ENCODE assay signal across 1 cellular context in genomic region chr7:159062596-159062995, GRCh38.
A peak's percentile ranks its signal among the peaks of the same experiment; 100 is the strongest.
TF ChIP-seq lines count a peak whose summit lies in the region.

No MANE protein-coding gene starts in this region.

TF ChIP-seq in K562, 482 proteins besides CTCF, POLR2A, EP300 and RAD21 (continued from another document):
- TF ChIP-seq, protein P1, sequence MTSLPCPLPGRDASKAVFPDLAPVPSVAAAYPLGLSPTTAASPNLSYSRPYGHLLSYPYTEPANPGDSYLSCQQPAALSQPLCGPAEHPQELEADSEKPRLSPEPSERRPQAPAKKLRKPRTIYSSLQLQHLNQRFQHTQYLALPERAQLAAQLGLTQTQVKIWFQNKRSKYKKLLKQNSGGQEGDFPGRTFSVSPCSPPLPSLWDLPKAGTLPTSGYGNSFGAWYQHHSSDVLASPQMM (CRISPR knock-in tag; IDR thresholded peaks at IDR 0.05), result no peak
- TF ChIP-seq NFYB (IDR thresholded peaks at IDR 0.05; ENCODE audit: extremely low read depth, insufficient read length) (peak; percentile 85), TEAD2 (tag; IDR thresholded peaks at IDR 0.05) (no peak), FOS (IDR thresholded peaks at IDR 0.05; ENCODE audit: extremely low read depth, insufficient read length) (peak; percentile 21), E2F1 (CRISPR knock-in tag; IDR thresholded peaks at IDR 0.05) (no peak), CTBP1 (IDR thresholded peaks at IDR 0.05; ENCODE audit: borderline replicate concordance) (no peak), HCFC1 (IDR thresholded peaks at IDR 0.05; ENCODE audit: low read depth, low read length) (no peak)
- TF ChIP-seq, protein P2, sequence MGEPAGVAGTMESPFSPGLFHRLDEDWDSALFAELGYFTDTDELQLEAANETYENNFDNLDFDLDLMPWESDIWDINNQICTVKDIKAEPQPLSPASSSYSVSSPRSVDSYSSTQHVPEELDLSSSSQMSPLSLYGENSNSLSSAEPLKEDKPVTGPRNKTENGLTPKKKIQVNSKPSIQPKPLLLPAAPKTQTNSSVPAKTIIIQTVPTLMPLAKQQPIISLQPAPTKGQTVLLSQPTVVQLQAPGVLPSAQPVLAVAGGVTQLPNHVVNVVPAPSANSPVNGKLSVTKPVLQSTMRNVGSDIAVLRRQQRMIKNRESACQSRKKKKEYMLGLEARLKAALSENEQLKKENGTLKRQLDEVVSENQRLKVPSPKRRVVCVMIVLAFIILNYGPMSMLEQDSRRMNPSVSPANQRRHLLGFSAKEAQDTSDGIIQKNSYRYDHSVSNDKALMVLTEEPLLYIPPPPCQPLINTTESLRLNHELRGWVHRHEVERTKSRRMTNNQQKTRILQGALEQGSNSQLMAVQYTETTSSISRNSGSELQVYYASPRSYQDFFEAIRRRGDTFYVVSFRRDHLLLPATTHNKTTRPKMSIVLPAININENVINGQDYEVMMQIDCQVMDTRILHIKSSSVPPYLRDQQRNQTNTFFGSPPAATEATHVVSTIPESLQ (CRISPR knock-in tag; IDR thresholded peaks at IDR 0.05), result no peak
- TF ChIP-seq, protein P3, sequence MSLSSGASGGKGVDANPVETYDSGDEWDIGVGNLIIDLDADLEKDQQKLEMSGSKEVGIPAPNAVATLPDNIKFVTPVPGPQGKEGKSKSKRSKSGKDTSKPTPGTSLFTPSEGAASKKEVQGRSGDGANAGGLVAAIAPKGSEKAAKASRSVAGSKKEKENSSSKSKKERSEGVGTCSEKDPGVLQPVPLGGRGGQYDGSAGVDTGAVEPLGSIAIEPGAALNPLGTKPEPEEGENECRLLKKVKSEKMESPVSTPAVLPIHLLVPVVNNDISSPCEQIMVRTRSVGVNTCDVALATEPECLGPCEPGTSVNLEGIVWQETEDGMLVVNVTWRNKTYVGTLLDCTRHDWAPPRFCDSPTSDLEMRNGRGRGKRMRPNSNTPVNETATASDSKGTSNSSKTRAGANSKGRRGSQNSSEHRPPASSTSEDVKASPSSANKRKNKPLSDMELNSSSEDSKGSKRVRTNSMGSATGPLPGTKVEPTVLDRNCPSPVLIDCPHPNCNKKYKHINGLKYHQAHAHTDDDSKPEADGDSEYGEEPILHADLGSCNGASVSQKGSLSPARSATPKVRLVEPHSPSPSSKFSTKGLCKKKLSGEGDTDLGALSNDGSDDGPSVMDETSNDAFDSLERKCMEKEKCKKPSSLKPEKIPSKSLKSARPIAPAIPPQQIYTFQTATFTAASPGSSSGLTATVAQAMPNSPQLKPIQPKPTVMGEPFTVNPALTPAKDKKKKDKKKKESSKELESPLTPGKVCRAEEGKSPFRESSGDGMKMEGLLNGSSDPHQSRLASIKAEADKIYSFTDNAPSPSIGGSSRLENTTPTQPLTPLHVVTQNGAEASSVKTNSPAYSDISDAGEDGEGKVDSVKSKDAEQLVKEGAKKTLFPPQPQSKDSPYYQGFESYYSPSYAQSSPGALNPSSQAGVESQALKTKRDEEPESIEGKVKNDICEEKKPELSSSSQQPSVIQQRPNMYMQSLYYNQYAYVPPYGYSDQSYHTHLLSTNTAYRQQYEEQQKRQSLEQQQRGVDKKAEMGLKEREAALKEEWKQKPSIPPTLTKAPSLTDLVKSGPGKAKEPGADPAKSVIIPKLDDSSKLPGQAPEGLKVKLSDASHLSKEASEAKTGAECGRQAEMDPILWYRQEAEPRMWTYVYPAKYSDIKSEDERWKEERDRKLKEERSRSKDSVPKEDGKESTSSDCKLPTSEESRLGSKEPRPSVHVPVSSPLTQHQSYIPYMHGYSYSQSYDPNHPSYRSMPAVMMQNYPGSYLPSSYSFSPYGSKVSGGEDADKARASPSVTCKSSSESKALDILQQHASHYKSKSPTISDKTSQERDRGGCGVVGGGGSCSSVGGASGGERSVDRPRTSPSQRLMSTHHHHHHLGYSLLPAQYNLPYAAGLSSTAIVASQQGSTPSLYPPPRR (CRISPR knock-in tag; IDR thresholded peaks at IDR 0.05; ENCODE audit: borderline replicate concordance), result no peak
